Comparison of ENCODE assay signal across 23 cellular contexts in genomic region chr2:221428896-221429295, GRCh38.
A peak's percentile ranks its signal among the peaks of the same experiment; 100 is the strongest.
DNase-seq lines count a peak whose midpoint lies in the region; FAIRE-seq and TF ChIP-seq lines count a peak whose summit lies in the region.
"Had no signal": no experiment of that assay in that cellular context is flagged by ENCODE, and none has a peak within 500 bp of the region (broad histone marks: within the 10 kb centered on the region; RNA-seq: fewer than 3 reads in every experiment).

No MANE protein-coding gene starts in this region.

- H3K9me3 Mint-ChIP-seq in nephron progenitor cell = no peaks in the 10 kb centered on the region
- H3K9me3 Mint-ChIP-seq in type B pancreatic cell = no peaks in the 10 kb centered on the region
- H3K9me3 Mint-ChIP-seq in Calu3 (ENCODE audit: low read depth, unreplicated experiment) = no peaks in the 10 kb centered on the region
- H3K9me3 Mint-ChIP-seq: CD4-positive, alpha-beta T cell; CD8-positive, alpha-beta memory T cell; GM23338; HFFc6 had no signal

- BruUV-seq in Calu3 (replicated peaks; lab: Mats Ljungman, UMichigan) = no TSS peak

- TF ChIP-seq CTCF in epithelial cell of esophagus (IDR thresholded peaks at IDR 0.05; ENCODE audit: insufficient read depth, low read depth, low read length, missing control alignments) (no peak), nephron progenitor cell (IDR thresholded peaks at IDR 0.05) (no peak), type B pancreatic cell (conservative IDR thresholded peaks at IDR 0.05) (peak; percentile 0), Calu3 (IDR thresholded peaks at IDR 0.05; ENCODE audit: unreplicated experiment) (no peak)

- H3K27ac Mint-ChIP-seq in nephron progenitor cell (peak overlapping the region; percentile 8), type B pancreatic cell (no peak overlapping the region), Calu3 (ENCODE audit: unreplicated experiment) (no peak overlapping the region)
- H3K27ac Mint-ChIP-seq: CD14-positive monocyte; CD4-positive, alpha-beta T cell; GM23338; HFFc6 had no signal

- H3K27me3 Mint-ChIP-seq in nephron progenitor cell (ENCODE audit: low read depth, poor library complexity) (no peaks in the 10 kb centered on the region), type B pancreatic cell (no peaks in the 10 kb centered on the region), Calu3 (ENCODE audit: unreplicated experiment) (no peaks in the 10 kb centered on the region)
- H3K27me3 Mint-ChIP-seq: CD4-positive, alpha-beta T cell; CD8-positive, alpha-beta memory T cell had no signal

- no peak overlapping the region for H3K4me3 ChIP-seq in epithelial cell of esophagus (ENCODE audit: low read length)
- H3K4me3 ChIP-seq: A549; BLaER1 treated with 17β-estradiol and CSF1 and Interleukin-3, amounts not matched to agents 10 nM and 100 nM; GM23338; HAP-1 had no signal

- peaks cover 28% of the 10 kb centered on the region for H3K4me1 Mint-ChIP-seq in nephron progenitor cell
- H3K4me1 Mint-ChIP-seq in type B pancreatic cell (ENCODE audit: unreplicated experiment) = peaks cover 12% of the 10 kb centered on the region
- peaks cover 11% of the 10 kb centered on the region for H3K4me1 Mint-ChIP-seq in Calu3 (ENCODE audit: low read depth, unreplicated experiment)
- H3K4me1 Mint-ChIP-seq: CD14-positive monocyte, GM23338 had no signal

- DNase-seq in H54 (ENCODE audit: insufficient read length, low spot score) = no peak
- peak; percentile 36 for DNase-seq in epithelial cell of esophagus (ENCODE audit: low read depth)
- no peak for DNase-seq in nephron progenitor cell
- DNase-seq in type B pancreatic cell (ENCODE audit: extremely low spot score, unreplicated experiment) = no peak
- no peak for DNase-seq in activated CD8-positive, alpha-beta memory T cell treated with anti-CD3 and anti-CD28 coated beads, Interleukin-2, amount 50 U/mL, for 4 hours
- DNase-seq in Calu3 = no peak
- no peak for DNase-seq in RKO (ENCODE audit: low spot score)
- DNase-seq: 8988T; ACHN; AML-193; BE2C; CD4-positive, alpha-beta T cell; CD8-positive, alpha-beta memory T cell; DMS53; DND-41; HFFc6 had no signal

- peaks cover 84% of the 10 kb centered on the region for H3K36me3 Mint-ChIP-seq in nephron progenitor cell (ENCODE audit: low read depth)
- peaks cover 50% of the 10 kb centered on the region for H3K36me3 Mint-ChIP-seq in type B pancreatic cell
- no peaks in the 10 kb centered on the region for H3K36me3 Mint-ChIP-seq in Calu3 (ENCODE audit: insufficient read depth, unreplicated experiment)
- H3K36me3 Mint-ChIP-seq: CD14-positive monocyte had no signal

- peak; percentile 15 for FAIRE-seq in H54 (lab: Jason Lieb, UNC)
- FAIRE-seq: A549, G401.6, GM12892 had no signal

- H3K4me3 Mint-ChIP-seq in nephron progenitor cell = no peak overlapping the region
- H3K4me3 Mint-ChIP-seq in type B pancreatic cell = no peak overlapping the region
- H3K4me3 Mint-ChIP-seq in Calu3 (ENCODE audit: low read depth, unreplicated experiment) = no peak overlapping the region
- H3K4me3 Mint-ChIP-seq: CD14-positive monocyte; CD4-positive, alpha-beta T cell; CD8-positive, alpha-beta memory T cell; GM23338; HFFc6 had no signal

- no peak for TF ChIP-seq POLR2A in H54 (IDR thresholded peaks at IDR 0.05; ENCODE audit: low read depth, low read length)

- CTCF ChIA-PET in Calu3 (lab: Charles Lee) = no interaction called here

- intact Hi-C loops in Calu3 (cut with micrococcal nuclease; ENCODE audit: unreplicated experiment) = no loop called here
